ENCODE assay signal across 8 cellular contexts in the genomic region with DNA sequence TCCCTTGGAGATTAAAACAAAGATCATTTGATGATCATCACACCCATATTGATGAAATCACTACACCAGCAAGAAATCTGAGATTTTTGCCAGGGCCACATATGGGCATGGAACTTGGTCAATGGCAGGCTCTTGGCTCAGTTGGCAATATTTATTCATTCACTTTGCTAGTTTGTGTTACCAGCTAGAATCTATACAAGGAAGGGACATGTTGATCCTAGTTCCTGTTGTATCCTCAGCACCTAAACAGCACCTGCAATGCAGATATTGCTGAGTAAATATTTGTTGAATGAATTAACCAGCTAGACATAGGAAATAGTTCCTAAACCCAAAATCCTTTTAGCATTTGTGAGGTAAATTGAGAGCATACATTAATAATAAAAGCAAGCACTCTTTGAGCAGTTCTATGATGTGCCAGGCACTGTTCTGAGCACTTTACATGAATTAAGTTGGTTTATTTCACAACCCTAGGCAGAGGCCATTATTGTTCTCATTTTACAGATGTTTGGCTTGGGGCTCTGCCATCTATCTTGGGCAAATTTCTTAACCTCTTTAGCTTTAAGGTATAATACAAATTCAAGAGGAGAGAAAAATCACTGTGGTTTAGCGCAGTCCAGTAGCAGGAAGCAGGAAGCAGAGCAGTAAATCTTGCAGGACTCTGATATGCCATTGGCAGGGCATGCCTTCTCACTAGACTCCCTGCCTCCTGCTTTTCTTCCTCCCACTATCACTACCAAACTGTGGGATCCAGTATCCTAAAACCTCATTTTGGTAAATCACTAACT. TPM values are rescaled to one million over a fixed set of nuclear protein-coding genes. Genes with fewer than 3 reads are reported as not detected.
DNase-seq lines count a peak whose midpoint lies in the region; ATAC-seq, FAIRE-seq and TF ChIP-seq lines count a peak whose summit lies in the region.

No MANE protein-coding gene starts in this region.

- FAIRE-seq in GM12891 (lab: Jason Lieb, UNC) = no peak

- peak overlapping the region; percentile 86 for H3K4me2 ChIP-seq in osteoblast (ENCODE audit: insufficient read depth, low read length)

- DNase-seq in DMS53 (lab: John Stamatoyannopoulos, UW) = peak; percentile 73
- DNase-seq in NCI-H1105 treated with DMSO at 0.1 percent for 48 hours (lab: John Stamatoyannopoulos, UW) = peak; percentile 85
- peak; percentile 19 for DNase-seq in dermis blood vessel endothelial cell
- DNase-seq in osteoblast (ENCODE audit: insufficient read length, low spot score, missing footprints) = no peak
- DNase-seq in GM12891 (ENCODE audit: insufficient read length, low spot score) = no peak
- DNase-seq in uterus = no peak

- H3K9me3 ChIP-seq in osteoblast (ENCODE audit: low read depth, low read length) (no peaks in the 10 kb centered on the region), uterus (no peaks in the 10 kb centered on the region)

- ATAC-seq in GM18517 (IDR thresholded peaks at IDR 0.05; ENCODE audit: unreplicated experiment) (no peak), HG03432 (IDR thresholded peaks at IDR 0.05; ENCODE audit: unreplicated experiment) (no peak)

- intact Hi-C loops in uterus (cut with DNase I; ENCODE audit: low total_unique reads) = no loop called here

- H3K27ac ChIP-seq in osteoblast (ENCODE audit: low read depth, low read length) (peak overlapping the region; percentile 78), uterus (no peak overlapping the region)

- H4K20me1 ChIP-seq in osteoblast (ENCODE audit: insufficient read depth, low read length) = peaks cover 3% of the 10 kb centered on the region

- H3K27me3 ChIP-seq in osteoblast (ENCODE audit: insufficient read depth, low read length) = no peaks in the 10 kb centered on the region
- no peaks in the 10 kb centered on the region for H3K27me3 ChIP-seq in uterus

- H3K36me3 ChIP-seq in osteoblast (ENCODE audit: insufficient read depth, low read length) = peaks cover 8% of the 10 kb centered on the region
- H3K36me3 ChIP-seq in uterus = no peaks in the 10 kb centered on the region

- H3K4me3 ChIP-seq in osteoblast (ENCODE audit: insufficient read depth, low read length) (peak overlapping the region; percentile 83), uterus (peak overlapping the region in 1 of 2 donors; percentile 62)

- no peak for TF ChIP-seq CTCF in osteoblast (IDR thresholded peaks at IDR 0.05; ENCODE audit: extremely low read depth, low read depth, low read length)
- TF ChIP-seq CTCF in uterus (IDR thresholded peaks at IDR 0.05) = no peak

- H2AFZ ChIP-seq in osteoblast (ENCODE audit: low read length) = peak overlapping the region; percentile 99

- H3K4me1 ChIP-seq in osteoblast (ENCODE audit: insufficient read depth, low read length) (peaks cover 18% of the 10 kb centered on the region), uterus (no peaks in the 10 kb centered on the region)

- peaks cover 13% of the 10 kb centered on the region for H3K79me2 ChIP-seq in osteoblast (ENCODE audit: insufficient read depth, low read length)

- TF ChIP-seq POLR2A in GM12891 (IDR thresholded peaks at IDR 0.05; ENCODE audit: low read depth, low read length) (no peak), uterus (IDR thresholded peaks at IDR 0.05) (no peak)

TF ChIP-seq in GM12891, 5 proteins besides CTCF, POLR2A, EP300 and RAD21:
- TF ChIP-seq SPI1 (IDR thresholded peaks at IDR 0.05; ENCODE audit: low read depth, low read length) (no peak), POU2F2 (IDR thresholded peaks at IDR 0.05; ENCODE audit: low read depth, low read length) (no peak), POLR2AphosphoS5 (IDR thresholded peaks at IDR 0.05; ENCODE audit: low read depth, low read length) (no peak), TAF1 (IDR thresholded peaks at IDR 0.05; ENCODE audit: low read depth, low read length) (no peak), PAX5 (IDR thresholded peaks at IDR 0.05; ENCODE audit: insufficient read depth, low read length, severe bottlenecking) (no peak)

RNA-seq across cellular contexts. Expression of a gene that starts 1.6 kb away (rescaled TPM):
- 11.8 and 13.1 TPM in 2 replicates for total RNA-seq in dermis blood vessel endothelial cell
- total RNA-seq in osteoblast = 13.6 and 17.7 TPM in 2 replicates
- polyA plus RNA-seq in GM12891 (2012; ENCODE audit: low read depth, missing spikeins) = 6.4 TPM
- 10 to 100 TPM in 3 of 4 donors, 1 to 10 TPM in 1; 9.0 to 22.7 (median 13.3) TPM for total RNA-seq in uterus

RNA-seq across cellular contexts. Expression of a gene that starts 12.6 kb away (rescaled TPM):
- total RNA-seq in dermis blood vessel endothelial cell (not detected in 2 replicates), osteoblast (not detected in 2 replicates), uterus (not detected)
- not detected for polyA plus RNA-seq in GM12891 (2012; ENCODE audit: low read depth, missing spikeins)

RNA-seq across cellular contexts. Expression of a gene that starts 24.9 kb away (rescaled TPM):
- total RNA-seq in dermis blood vessel endothelial cell (not detected in 2 replicates), osteoblast (not detected in 2 replicates), uterus (not detected)
- polyA plus RNA-seq in GM12891 (2012; ENCODE audit: low read depth, missing spikeins) = not detected

RNA-seq across cellular contexts. Expression of a gene that starts 30.9 kb away (rescaled TPM):
- not detected in 2 replicates for total RNA-seq in dermis blood vessel endothelial cell
- total RNA-seq in osteoblast = not detected in 2 replicates
- not detected for polyA plus RNA-seq in GM12891 (2012; ENCODE audit: low read depth, missing spikeins)
- total RNA-seq in uterus = not detected

RNA-seq across cellular contexts. Expression of a gene that starts 37.4 kb away (rescaled TPM):
- not detected in 2 replicates for total RNA-seq in dermis blood vessel endothelial cell
- not detected in 2 replicates for total RNA-seq in osteoblast
- not detected for polyA plus RNA-seq in GM12891 (2012; ENCODE audit: low read depth, missing spikeins)
- total RNA-seq in uterus = 1 to 10 TPM in 2 of 4 donors, under 1 TPM in 1, not detected in 1; 0.26 to 1.4 (median 1.0) TPM

Comparison
In these comparisons a context has a peak if more than half of its experiments do, and no peak if none do; other contexts are left out.
1. DNase-seq: peak in DMS53 (single experiment), NCI-H1105 treated with DMSO at 0.1 percent for 48 hours (single experiment) and dermis blood vessel endothelial cell (single experiment); none in osteoblast (single experiment), GM12891 (single experiment) and uterus (0 of 2).